8 cellular contexts compared by ENCODE assay signal in the genomic region with DNA sequence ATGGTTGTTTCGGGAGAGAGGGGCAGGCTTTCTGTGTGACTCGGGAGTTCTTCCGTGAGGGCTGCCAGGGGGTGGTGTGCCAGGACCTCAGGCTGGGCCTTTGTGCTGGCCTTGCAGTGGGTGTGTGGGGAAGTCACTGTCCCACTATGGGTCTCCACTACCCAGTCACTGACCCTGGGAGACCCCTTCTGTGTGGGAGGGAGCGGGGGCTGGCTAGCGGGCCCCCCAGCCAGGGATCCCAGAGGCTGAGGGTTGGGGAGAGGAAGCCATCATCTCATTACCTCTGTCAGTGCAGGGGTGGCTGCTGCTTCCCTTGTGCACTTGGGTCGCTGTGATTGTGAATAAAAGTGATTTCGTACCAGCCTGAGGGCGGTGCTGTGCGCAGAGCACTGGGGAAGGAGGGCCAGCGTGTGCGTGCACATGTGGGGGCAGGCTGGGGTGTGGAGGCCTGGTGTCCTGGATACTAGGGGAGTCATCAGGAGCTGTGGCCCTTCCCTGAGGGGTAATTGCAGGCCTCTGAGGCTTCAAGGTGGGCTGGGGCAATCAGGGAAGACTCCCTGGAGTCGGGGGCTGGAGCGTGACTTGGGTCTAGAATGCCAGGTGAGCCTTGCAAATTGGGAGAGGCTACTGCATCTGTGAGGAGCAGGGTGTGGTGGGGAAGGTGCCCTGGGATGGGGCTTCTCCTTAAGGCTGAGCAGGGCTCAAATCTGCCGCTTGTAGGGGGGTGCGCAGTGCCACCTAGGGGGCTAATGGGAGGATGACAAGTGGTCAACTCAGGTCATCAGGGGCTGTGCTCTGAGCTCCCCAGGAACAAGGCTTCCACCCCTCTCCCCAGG.
DNase-seq lines count a peak whose midpoint lies in the region; TF ChIP-seq lines count a peak whose summit lies in the region.

No MANE protein-coding gene starts in this region.

- no peak overlapping the region for H3K4me3 ChIP-seq in fibroblast of the aortic adventitia (ENCODE audit: low read depth, low read length)

- peak; percentile 61 for TF ChIP-seq CTCF in GM20000 (IDR thresholded peaks at IDR 0.05; ENCODE audit: extremely low read depth, missing control alignments)
- TF ChIP-seq CTCF in fibroblast of the aortic adventitia (IDR thresholded peaks at IDR 0.05; ENCODE audit: insufficient read depth, low read length), result peak; percentile 73

- DNase-seq in COLO829 (ENCODE audit: low spot score), result peak; percentile 43
- DNase-seq in GM20000 (ENCODE audit: low spot score), result peak; percentile 84
- DNase-seq in MV-4-11 (lab: John Stamatoyannopoulos, UW), result peak; percentile 12
- peak in 2 of 3 experiments; percentile 16 to 26 for DNase-seq in activated CD8-positive, alpha-beta memory T cell treated with anti-CD3 and anti-CD28 coated beads for 48 hours (ENCODE audit: low read depth in 2 of 3, low spot score in 2 of 3)
- DNase-seq in fibroblast of the aortic adventitia (ENCODE audit: low read depth), result peak; percentile 37
- DNase-seq in retina, result peak; percentile 63
- no peak for DNase-seq in GF-D8 (lab: John Stamatoyannopoulos, UW)
- DNase-seq in putamen (ENCODE audit: low spot score), result no peak

Comparison
In these comparisons a context has a peak if more than half of its experiments do, and no peak if none do; other contexts are left out.
1. DNase-seq: peak in COLO829 (single experiment), GM20000 (single experiment), MV-4-11 (single experiment), activated CD8-positive, alpha-beta memory T cell treated with anti-CD3 and anti-CD28 coated beads for 48 hours (2 of 3), fibroblast of the aortic adventitia (single experiment) and retina (single experiment); none in GF-D8 (single experiment) and putamen (single experiment).